27 cellular contexts compared by ENCODE assay signal in genomic region chr9:14455243-14455642, GRCh38.
"Had no signal": no experiment of that assay in that cellular context is flagged by ENCODE, and none has a peak within 500 bp of the region (broad histone marks: within the 10 kb centered on the region; RNA-seq: fewer than 3 reads in every experiment).

No MANE protein-coding gene starts in this region.

- ATAC-seq: heart right ventricle; sciatic nerve; stimulated activated effector memory CD8-positive, alpha-beta T cell treated with anti-CD3 and anti-CD28 coated beads, Interleukin-12 subunit alpha, Interleukin-12 subunit beta, amount 100 ng/mL, for 72 hours had no signal

- DNase-seq: activated CD4-positive, alpha-beta memory T cell treated with anti-CD3 and anti-CD28 coated beads for 36 hours; activated CD4-positive, alpha-beta T cell treated with anti-CD3 and anti-CD28 coated beads for 4 hours; activated CD4-positive, CD25-positive, alpha-beta regulatory T cell; activated naive CD4-positive, alpha-beta T cell treated with Interleukin-2 at 50 U/mL for 16 hours; activated naive CD8-positive, alpha-beta T cell treated with anti-CD3 and anti-CD28 coated beads, Interleukin-2, amount 10 ng/mL, durations not matched to agents 7 days and 5 days; activated T-cell treated with anti-CD3 and anti-CD28 coated beads, Interleukin-2, amount 50 U/mL, for 48 hours; amniotic stem cell; cerebellar nuclear complex; erythroblast; foreskin fibroblast; heart right ventricle; kidney; naive B cell; occipital lobe; posterior cingulate gyrus; small intestine; stimulated activated CD4-positive, alpha-beta T cell treated with anti-CD3 and anti-CD28 coated beads, Interleukin-2, amount 100 ng/mL, for 24 hours; stomach had no signal

- H3K4me3 Mint-ChIP-seq: activated CD4-positive, alpha-beta memory T cell treated with anti-CD3 and anti-CD28 coated beads for 36 hours; activated naive CD8-positive, alpha-beta T cell treated with anti-CD3 and anti-CD28 coated beads, Interleukin-2, amount 10 ng/mL, durations not matched to agents 7 days and 5 days; naive B cell; stimulated activated effector memory CD8-positive, alpha-beta T cell treated with anti-CD3 and anti-CD28 coated beads, Interleukin-12 subunit alpha, Interleukin-12 subunit beta, amount 100 ng/mL, for 72 hours had no signal

- H3K36me3 Mint-ChIP-seq: activated CD4-positive, alpha-beta memory T cell treated with anti-CD3 and anti-CD28 coated beads for 36 hours; activated naive CD8-positive, alpha-beta T cell treated with anti-CD3 and anti-CD28 coated beads, Interleukin-2, amount 10 ng/mL, durations not matched to agents 7 days and 5 days; naive B cell; stimulated activated effector memory CD8-positive, alpha-beta T cell treated with anti-CD3 and anti-CD28 coated beads, Interleukin-12 subunit alpha, Interleukin-12 subunit beta, amount 100 ng/mL, for 72 hours had no signal

- H3K9me3 Mint-ChIP-seq: activated CD4-positive, alpha-beta memory T cell treated with anti-CD3 and anti-CD28 coated beads for 36 hours; activated naive CD8-positive, alpha-beta T cell treated with anti-CD3 and anti-CD28 coated beads, Interleukin-2, amount 10 ng/mL, durations not matched to agents 7 days and 5 days; stimulated activated effector memory CD8-positive, alpha-beta T cell treated with anti-CD3 and anti-CD28 coated beads, Interleukin-12 subunit alpha, Interleukin-12 subunit beta, amount 100 ng/mL, for 72 hours had no signal

- H3K36me3 ChIP-seq: breast epithelium, heart right ventricle, stomach, suprapubic skin, tibial nerve had no signal

- H3K4me3 ChIP-seq: breast epithelium, coronary artery, heart right ventricle, lung, stomach, suprapubic skin, tibial nerve had no signal

- H3K4me1 ChIP-seq: breast epithelium, heart right ventricle, stomach, suprapubic skin, tibial nerve had no signal

- H3K4me1 Mint-ChIP-seq: activated naive CD8-positive, alpha-beta T cell treated with anti-CD3 and anti-CD28 coated beads, Interleukin-2, amount 10 ng/mL, durations not matched to agents 7 days and 5 days; naive B cell; stimulated activated effector memory CD8-positive, alpha-beta T cell treated with anti-CD3 and anti-CD28 coated beads, Interleukin-12 subunit alpha, Interleukin-12 subunit beta, amount 100 ng/mL, for 72 hours had no signal

- FAIRE-seq: endometrium, kidney, small intestine, urothelium cell line had no signal

- H3K9me3 ChIP-seq: breast epithelium, heart right ventricle, stomach, suprapubic skin, tibial nerve had no signal

- H3K27me3 ChIP-seq: breast epithelium, stomach, suprapubic skin, tibial nerve had no signal

- H3K27ac Mint-ChIP-seq: activated CD4-positive, alpha-beta memory T cell treated with anti-CD3 and anti-CD28 coated beads for 36 hours; activated naive CD8-positive, alpha-beta T cell treated with anti-CD3 and anti-CD28 coated beads, Interleukin-2, amount 10 ng/mL, durations not matched to agents 7 days and 5 days; stimulated activated effector memory CD8-positive, alpha-beta T cell treated with anti-CD3 and anti-CD28 coated beads, Interleukin-12 subunit alpha, Interleukin-12 subunit beta, amount 100 ng/mL, for 72 hours had no signal

- H3K27me3 Mint-ChIP-seq: activated CD4-positive, alpha-beta memory T cell treated with anti-CD3 and anti-CD28 coated beads for 36 hours; activated naive CD8-positive, alpha-beta T cell treated with anti-CD3 and anti-CD28 coated beads, Interleukin-2, amount 10 ng/mL, durations not matched to agents 7 days and 5 days had no signal

- H3K27ac ChIP-seq: breast epithelium, coronary artery, heart right ventricle, stomach, suprapubic skin, tibial nerve had no signal
